1 cellular context compared by ENCODE assay signal in the genomic region with DNA sequence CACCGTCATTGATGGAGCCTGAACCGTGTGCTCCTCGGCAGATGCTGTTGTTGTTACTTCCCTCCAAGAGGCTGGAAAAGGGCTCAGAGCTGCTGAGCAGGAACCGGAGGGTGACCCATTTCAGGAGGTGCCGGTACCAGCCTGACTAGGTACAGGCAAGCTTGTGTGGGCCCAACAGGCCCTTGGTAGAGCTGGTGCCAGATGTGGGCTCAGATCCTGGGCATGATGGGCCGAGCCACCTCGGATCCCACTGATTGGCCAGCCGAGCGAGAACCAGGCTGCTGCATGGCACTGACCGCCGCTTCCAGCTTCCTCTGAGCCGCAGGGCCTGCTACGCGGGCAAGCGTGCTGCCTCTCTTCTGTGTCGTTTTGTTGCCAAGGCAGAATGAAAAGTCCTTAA.
TF ChIP-seq lines count a peak whose summit lies in the region.

No MANE protein-coding gene starts in this region.

TF ChIP-seq in HepG2, 621 proteins besides CTCF, POLR2A, EP300 and RAD21:
- TF ChIP-seq RBFOX2 (IDR thresholded peaks at IDR 0.05; ENCODE audit: low read depth, low read length) (0 out of 2 replicates have a peak, but pooled peaks have one; percentile 24), ZNF335 (CRISPR knock-in tag; IDR thresholded peaks at IDR 0.05) (no peak)
- TF ChIP-seq, protein P1, sequence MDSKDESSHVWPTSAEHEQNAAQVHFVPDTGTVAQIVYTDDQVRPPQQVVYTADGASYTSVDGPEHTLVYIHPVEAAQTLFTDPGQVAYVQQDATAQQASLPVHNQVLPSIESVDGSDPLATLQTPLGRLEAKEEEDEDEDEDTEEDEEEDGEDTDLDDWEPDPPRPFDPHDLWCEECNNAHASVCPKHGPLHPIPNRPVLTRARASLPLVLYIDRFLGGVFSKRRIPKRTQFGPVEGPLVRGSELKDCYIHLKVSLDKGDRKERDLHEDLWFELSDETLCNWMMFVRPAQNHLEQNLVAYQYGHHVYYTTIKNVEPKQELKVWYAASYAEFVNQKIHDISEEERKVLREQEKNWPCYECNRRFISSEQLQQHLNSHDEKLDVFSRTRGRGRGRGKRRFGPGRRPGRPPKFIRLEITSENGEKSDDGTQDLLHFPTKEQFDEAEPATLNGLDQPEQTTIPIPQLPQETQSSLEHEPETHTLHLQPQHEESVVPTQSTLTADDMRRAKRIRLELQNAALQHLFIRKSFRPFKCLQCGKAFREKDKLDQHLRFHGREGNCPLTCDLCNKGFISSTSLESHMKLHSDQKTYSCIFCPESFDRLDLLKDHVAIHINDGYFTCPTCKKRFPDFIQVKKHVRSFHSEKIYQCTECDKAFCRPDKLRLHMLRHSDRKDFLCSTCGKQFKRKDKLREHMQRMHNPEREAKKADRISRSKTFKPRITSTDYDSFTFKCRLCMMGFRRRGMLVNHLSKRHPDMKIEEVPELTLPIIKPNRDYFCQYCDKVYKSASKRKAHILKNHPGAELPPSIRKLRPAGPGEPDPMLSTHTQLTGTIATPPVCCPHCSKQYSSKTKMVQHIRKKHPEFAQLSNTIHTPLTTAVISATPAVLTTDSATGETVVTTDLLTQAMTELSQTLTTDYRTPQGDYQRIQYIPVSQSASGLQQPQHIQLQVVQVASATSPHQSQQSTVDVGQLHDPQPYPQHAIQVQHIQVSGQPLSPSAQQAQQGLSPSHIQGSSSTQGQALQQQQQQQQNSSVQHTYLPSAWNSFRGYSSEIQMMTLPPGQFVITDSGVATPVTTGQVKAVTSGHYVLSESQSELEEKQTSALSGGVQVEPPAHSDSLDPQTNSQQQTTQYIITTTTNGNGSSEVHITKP (CRISPR knock-in tag; IDR thresholded peaks at IDR 0.05; ENCODE audit: low read depth): no peak
